ENCODE assay signal across 8 cellular contexts in genomic region chr17:78915872-78916632, GRCh38. TPM values are rescaled to one million over a fixed set of nuclear protein-coding genes. Genes with fewer than 3 reads are reported as not detected.
DNase-seq lines count a peak whose midpoint lies in the region; ATAC-seq and TF ChIP-seq lines count a peak whose summit lies in the region.

No MANE protein-coding gene starts in this region.

- BruUV-seq in MCF 10A (replicated peaks; lab: Mats Ljungman, UMichigan): no TSS peak

- H3K27ac ChIP-seq in lung (ENCODE audit: low read depth in 1 of 2, low read length in 1 of 2): peak overlapping the region; percentile 77 to 91

- no peak for TF ChIP-seq CTCF in MCF 10A (IDR thresholded peaks at IDR 0.05; ENCODE audit: unreplicated experiment)
- TF ChIP-seq CTCF in lung (IDR thresholded peaks at IDR 0.05; ENCODE audit: control extremely low read depth, extremely low read depth): no peak
- TF ChIP-seq CTCF in type B pancreatic cell (conservative IDR thresholded peaks at IDR 0.05): no peak

- no peak overlapping the region for H3K4me3 ChIP-seq in lung

- peaks cover 5% of the 10 kb centered on the region for H3K27me3 Mint-ChIP-seq in activated T-cell treated with anti-CD3 and anti-CD28 coated beads, Interleukin-2, amount 50 U/mL, for 24 hours
- H3K27me3 Mint-ChIP-seq in MCF 10A (ENCODE audit: insufficient read depth, unreplicated experiment) (no peaks in the 10 kb centered on the region), type B pancreatic cell (no peaks in the 10 kb centered on the region)

- no peaks in the 10 kb centered on the region for H3K9me3 ChIP-seq in lung (ENCODE audit: control insufficient read depth in 2 of 2, insufficient read depth in 1 of 2, low read length in 1 of 2)

- POLR2A ChIA-PET in MCF 10A (lab: Yijun Ruan, JAX): interaction anchor here (0.6 to 3.1 kb wide), 11 partner anchors 8 to 347 kb away, joined by 3 to 8 read pairs (median 3); partner anchors contain the start of gene LGALS3BP

- H3K4me3 Mint-ChIP-seq in activated T-cell treated with anti-CD3 and anti-CD28 coated beads, Interleukin-2, amount 50 U/mL, for 24 hours: peak overlapping the region; percentile 17
- H3K4me3 Mint-ChIP-seq in MCF 10A (ENCODE audit: unreplicated experiment) (peak overlapping the region; percentile 60), type B pancreatic cell (no peak overlapping the region)

- no peaks in the 10 kb centered on the region for H3K36me3 Mint-ChIP-seq in activated T-cell treated with anti-CD3 and anti-CD28 coated beads, Interleukin-2, amount 50 U/mL, for 24 hours (ENCODE audit: low read depth)
- H3K36me3 Mint-ChIP-seq in MCF 10A (ENCODE audit: insufficient read depth, unreplicated experiment) (no peaks in the 10 kb centered on the region), type B pancreatic cell (peaks cover 15% of the 10 kb centered on the region)

- CTCF ChIA-PET in MCF 10A (lab: Yijun Ruan, JAX): interaction anchor here (0.6 to 1.0 kb wide), 7 partner anchors 29 to 155 kb away, joined by 3 to 4 read pairs (median 3); no protein-coding TSS in a partner anchor

- intact Hi-C loops in MCF 10A (cut with micrococcal nuclease): no loop called here

- H3K4me1 Mint-ChIP-seq in activated T-cell treated with anti-CD3 and anti-CD28 coated beads, Interleukin-2, amount 50 U/mL, for 24 hours (ENCODE audit: low read depth): peaks cover 12% of the 10 kb centered on the region
- peaks cover 44% of the 10 kb centered on the region for H3K4me1 Mint-ChIP-seq in MCF 10A (ENCODE audit: insufficient read depth, unreplicated experiment)
- H3K4me1 Mint-ChIP-seq in type B pancreatic cell (ENCODE audit: unreplicated experiment): peaks cover 39% of the 10 kb centered on the region

- DNase-seq in activated T-cell treated with anti-CD3 and anti-CD28 coated beads, Interleukin-2, amount 50 U/mL, for 24 hours: peak; percentile 46
- DNase-seq in activated T-cell treated with anti-CD3 and anti-CD28 coated beads for 4 hours (no peak), MCF 10A (ENCODE audit: unreplicated experiment) (peak; percentile 89), lung (ENCODE audit: low spot score) (peak; percentile 61), type B pancreatic cell (ENCODE audit: extremely low spot score, unreplicated experiment) (no peak), iPS-NIHi11 (ENCODE audit: low spot score) (no peak), germinal center (ENCODE audit: low spot score) (no peak)

- 16 to 50% methylated on average over 17 of the region's 17 CpGs for WGBS in lung, 2 donors

- H3K27me3 ChIP-seq in lung (ENCODE audit: control insufficient read depth, insufficient read depth): no peaks in the 10 kb centered on the region

- peaks cover 0 to 28% of the 10 kb centered on the region in 2 donors for H3K4me1 ChIP-seq in lung (ENCODE audit: control insufficient read depth in 2 of 2, insufficient read depth in 2 of 2, low read length in 2 of 2)

- no peaks in the 10 kb centered on the region for H3K9me3 Mint-ChIP-seq in activated T-cell treated with anti-CD3 and anti-CD28 coated beads, Interleukin-2, amount 50 U/mL, for 24 hours
- no peaks in the 10 kb centered on the region for H3K9me3 Mint-ChIP-seq in MCF 10A (ENCODE audit: unreplicated experiment)
- no peaks in the 10 kb centered on the region for H3K9me3 Mint-ChIP-seq in type B pancreatic cell

- ATAC-seq in lung (ENCODE audit: insufficient read depth, low FRiP score): peak; percentile 45
- ATAC-seq in GM21825 (IDR thresholded peaks at IDR 0.05; ENCODE audit: unreplicated experiment): no peak

- H3K36me3 ChIP-seq in lung (ENCODE audit: control insufficient read depth in 2 of 2, insufficient read depth in 2 of 2, low read length in 2 of 2): no peaks in the 10 kb centered on the region

- H3K27ac Mint-ChIP-seq in activated T-cell treated with anti-CD3 and anti-CD28 coated beads, Interleukin-2, amount 50 U/mL, for 24 hours: peak overlapping the region; percentile 35
- H3K27ac Mint-ChIP-seq in MCF 10A (ENCODE audit: low read depth, unreplicated experiment) (peak overlapping the region; percentile 87), type B pancreatic cell (peak overlapping the region; percentile 78)

RNA-seq across cellular contexts. Expression of gene TIMP2, which starts 9.1 kb away (rescaled TPM):
- total RNA-seq in MCF 10A (2022) (24.8 and 35.1 TPM in 2 replicates), lung (100 to 1,000 TPM in 1 of 2 donors, 10 to 100 TPM in 1; 95.6 to 176 TPM), type B pancreatic cell (ENCODE audit: low replicate concordance) (125 and 192 TPM in 2 replicates)
- 10 to 100 TPM; 47.5 to 88.2 TPM for polyA plus RNA-seq in lung

RNA-seq across cellular contexts. Expression of gene CEP295NL, which starts 13.1 kb away (rescaled TPM):
- 0.68 and 0.86 TPM in 2 replicates for total RNA-seq in MCF 10A (2022)
- total RNA-seq in lung: 1 to 10 TPM; 8.2 to 8.3 TPM
- polyA plus RNA-seq in lung: 1 to 10 TPM in 1 of 2 donors, under 1 TPM in 1; 0.39 to 1.7 TPM
- 3.8 and 4.4 TPM in 2 replicates for total RNA-seq in type B pancreatic cell (ENCODE audit: low replicate concordance)

Comparison
In these comparisons a context has a peak if more than half of its experiments do, and no peak if none do; other contexts are left out.
1. DNase-seq: peak in activated T-cell treated with anti-CD3 and anti-CD28 coated beads, Interleukin-2, amount 50 U/mL, for 24 hours (single experiment), MCF 10A (single experiment) and lung (single experiment); none in activated T-cell treated with anti-CD3 and anti-CD28 coated beads for 4 hours (single experiment), type B pancreatic cell (single experiment), iPS-NIHi11 (single experiment) and germinal center (single experiment).
2. H3K27ac Mint-ChIP-seq: peak in every context shown above with its lines; median percentile 87 in MCF 10A; 78 in type B pancreatic cell; 35 in activated T-cell treated with anti-CD3 and anti-CD28 coated beads, Interleukin-2, amount 50 U/mL, for 24 hours.